28 cellular contexts compared by ENCODE assay signal in the genomic region with DNA sequence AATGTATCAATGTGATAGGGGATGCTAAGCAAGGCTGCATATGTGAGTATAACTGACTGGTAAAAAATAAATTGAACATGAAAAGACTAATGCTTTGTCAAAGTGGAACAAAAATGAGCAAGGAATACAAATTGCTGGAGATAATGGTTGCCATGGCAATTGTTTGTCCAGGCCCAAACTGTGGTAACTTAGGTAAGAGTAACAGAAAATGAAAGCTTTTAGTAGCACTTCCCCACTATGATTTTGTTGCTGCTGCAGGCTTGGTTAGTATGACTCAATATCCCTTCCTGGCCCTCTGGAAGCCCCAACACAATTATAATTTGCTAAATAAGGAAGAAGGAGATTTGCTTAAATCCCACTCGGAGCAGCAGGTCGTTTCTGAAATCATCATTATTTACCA.
"Had no signal": no experiment of that assay in that cellular context is flagged by ENCODE, and none has a peak within 500 bp of the region (broad histone marks: within the 10 kb centered on the region; RNA-seq: fewer than 3 reads in every experiment).

No MANE protein-coding gene starts in this region.

- H3K9ac ChIP-seq: SK-N-SH had no signal

- H3K9me3 ChIP-seq: body of pancreas, Peyer's patch, SJCRH30, SK-N-SH had no signal

- H3K4me1 ChIP-seq: body of pancreas, Peyer's patch, SJCRH30 had no signal

- DNase-seq: activated CD4-positive, alpha-beta T cell treated with anti-CD3 and anti-CD28 coated beads for 48 hours; activated CD4-positive, alpha-beta T cell treated with anti-CD3 and anti-CD28 coated beads, Interleukin-2, amount 50 U/mL, for 4 hours; activated CD8-positive, alpha-beta memory T cell treated with anti-CD3 and anti-CD28 coated beads, Interleukin-2, amount 10 ng/mL, durations not matched to agents 7 days and 5 days; activated CD8-positive, alpha-beta T cell treated with anti-CD3 and anti-CD28 coated beads, Interleukin-2, amount 10 ng/mL, durations not matched to agents 7 days and 5 days; activated gamma-delta T cell treated with Interleukin-2 at 50 U/mL for 16 hours; activated naive CD4-positive, alpha-beta T cell treated with anti-CD3 and anti-CD28 coated beads, Interleukin-2, amount 10 ng/mL, durations not matched to agents 7 days and 5 days; activated naive CD8-positive, alpha-beta T cell treated with anti-CD3 and anti-CD28 coated beads for 36 hours; activated T-cell treated with anti-CD3 and anti-CD28 coated beads, Interleukin-2, amount 50 U/mL, for 24 hours; anterior cingulate cortex; body of pancreas; central memory CD4-positive, alpha-beta T cell; NCI-H1092 treated with DMSO at 0.1 percent for 48 hours; NCI-H1436 treated with DMSO at 0.1 percent for 48 hours; NCI-H1930; NCI-H2171; NCI-H2227 treated with DMSO at 0.1 percent for 48 hours; NCI-H526; NCI-H774; Peyer's patch; Right ventricle myocardium superior; SJCRH30; SK-N-SH; T-helper 1 cell had no signal

- H3K27ac ChIP-seq: body of pancreas, coronary artery, Peyer's patch, RWPE1, SJCRH30 had no signal

- H3K27me3 Mint-ChIP-seq: activated CD8-positive, alpha-beta memory T cell treated with anti-CD3 and anti-CD28 coated beads, Interleukin-2, amount 10 ng/mL, durations not matched to agents 7 days and 5 days; activated naive CD4-positive, alpha-beta T cell treated with anti-CD3 and anti-CD28 coated beads, Interleukin-2, amount 10 ng/mL, durations not matched to agents 7 days and 5 days; activated naive CD8-positive, alpha-beta T cell treated with anti-CD3 and anti-CD28 coated beads for 36 hours; activated T-cell treated with anti-CD3 and anti-CD28 coated beads, Interleukin-2, amount 50 U/mL, for 24 hours had no signal

- H3K4me3 Mint-ChIP-seq: activated CD8-positive, alpha-beta memory T cell treated with anti-CD3 and anti-CD28 coated beads, Interleukin-2, amount 10 ng/mL, durations not matched to agents 7 days and 5 days; activated CD8-positive, alpha-beta T cell treated with anti-CD3 and anti-CD28 coated beads, Interleukin-2, amount 10 ng/mL, durations not matched to agents 7 days and 5 days; activated naive CD4-positive, alpha-beta T cell treated with anti-CD3 and anti-CD28 coated beads, Interleukin-2, amount 10 ng/mL, durations not matched to agents 7 days and 5 days; activated naive CD8-positive, alpha-beta T cell treated with anti-CD3 and anti-CD28 coated beads for 36 hours; activated T-cell treated with anti-CD3 and anti-CD28 coated beads, Interleukin-2, amount 50 U/mL, for 24 hours had no signal

- ATAC-seq: activated CD4-positive, CD25-positive, alpha-beta regulatory T cell treated with anti-CD3 and anti-CD28 coated beads, Interleukin-2, amount 50 U/mL, for 24 hours; activated CD8-positive, alpha-beta memory T cell treated with anti-CD3 and anti-CD28 coated beads, Interleukin-2, amount 10 ng/mL, durations not matched to agents 7 days and 5 days; activated CD8-positive, alpha-beta T cell treated with anti-CD3 and anti-CD28 coated beads, Interleukin-2, amount 10 ng/mL, durations not matched to agents 7 days and 5 days; body of pancreas had no signal

- H3K27me3 ChIP-seq: body of pancreas, Peyer's patch, SJCRH30 had no signal

- H3K27ac Mint-ChIP-seq: activated CD8-positive, alpha-beta memory T cell treated with anti-CD3 and anti-CD28 coated beads, Interleukin-2, amount 10 ng/mL, durations not matched to agents 7 days and 5 days; activated CD8-positive, alpha-beta T cell treated with anti-CD3 and anti-CD28 coated beads, Interleukin-2, amount 10 ng/mL, durations not matched to agents 7 days and 5 days; activated naive CD4-positive, alpha-beta T cell treated with anti-CD3 and anti-CD28 coated beads, Interleukin-2, amount 10 ng/mL, durations not matched to agents 7 days and 5 days; activated naive CD8-positive, alpha-beta T cell treated with anti-CD3 and anti-CD28 coated beads for 36 hours; activated T-cell treated with anti-CD3 and anti-CD28 coated beads, Interleukin-2, amount 50 U/mL, for 24 hours; activated T-helper 2 cell treated with anti-CD3 and anti-CD28 coated beads, Interferon-gamma antibody, Interleukin-2, Interleukin-4, amounts not matched to agents 10 μg/mL and 5 μg/mL and 100 μg/mL, durations not matched to agents 14 hours and 24 hours and 36 hours had no signal

- H3K4me1 Mint-ChIP-seq: activated CD8-positive, alpha-beta memory T cell treated with anti-CD3 and anti-CD28 coated beads, Interleukin-2, amount 10 ng/mL, durations not matched to agents 7 days and 5 days; activated naive CD4-positive, alpha-beta T cell treated with anti-CD3 and anti-CD28 coated beads, Interleukin-2, amount 10 ng/mL, durations not matched to agents 7 days and 5 days; activated naive CD8-positive, alpha-beta T cell treated with anti-CD3 and anti-CD28 coated beads for 36 hours had no signal

- H3K4me2 ChIP-seq: SK-N-SH had no signal

- H3K36me3 Mint-ChIP-seq: activated CD8-positive, alpha-beta memory T cell treated with anti-CD3 and anti-CD28 coated beads, Interleukin-2, amount 10 ng/mL, durations not matched to agents 7 days and 5 days; activated naive CD4-positive, alpha-beta T cell treated with anti-CD3 and anti-CD28 coated beads, Interleukin-2, amount 10 ng/mL, durations not matched to agents 7 days and 5 days; activated naive CD8-positive, alpha-beta T cell treated with anti-CD3 and anti-CD28 coated beads for 36 hours had no signal

- FAIRE-seq: bronchial epithelial cell had no signal

- H3K36me3 ChIP-seq: Peyer's patch, SJCRH30 had no signal

- H3K4me3 ChIP-seq: body of pancreas, coronary artery, Peyer's patch, SJCRH30 had no signal
